12 cellular contexts compared by ENCODE assay signal in the genomic region with DNA sequence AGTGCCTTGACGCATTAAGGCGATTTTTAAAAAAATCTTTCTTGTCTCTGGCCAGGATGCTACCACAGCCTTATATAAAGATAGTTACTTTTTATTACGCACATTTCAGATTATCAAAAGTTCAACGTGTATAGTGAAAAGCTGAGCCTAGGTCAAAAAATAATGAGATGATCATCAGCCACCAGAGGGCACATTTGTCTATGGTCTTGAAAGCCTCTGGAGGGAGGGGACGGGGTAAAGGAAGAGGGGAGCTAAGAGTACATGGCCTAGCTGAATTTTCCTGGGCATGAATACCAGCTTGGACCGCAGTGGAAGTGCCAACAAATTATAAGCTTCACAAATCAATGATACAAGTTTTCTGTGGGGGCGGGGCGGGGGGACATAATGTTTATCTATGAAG.
DNase-seq lines count a peak whose midpoint lies in the region; ATAC-seq and TF ChIP-seq lines count a peak whose summit lies in the region.
"Had no signal": no experiment of that assay in that cellular context is flagged by ENCODE, and none has a peak within 500 bp of the region (broad histone marks: within the 10 kb centered on the region; RNA-seq: fewer than 3 reads in every experiment).

No MANE protein-coding gene starts in this region.

- H3K27ac Mint-ChIP-seq in chondrocyte (ENCODE audit: unreplicated experiment), result no peak overlapping the region
- H3K27ac Mint-ChIP-seq: CD14-positive monocyte had no signal

- TF ChIP-seq CTCF in chondrocyte (IDR thresholded peaks at IDR 0.05) (peak; percentile 45), testis (IDR thresholded peaks at IDR 0.05) (no peak)

- H3K36me3 Mint-ChIP-seq in chondrocyte (ENCODE audit: low read depth), result no peaks in the 10 kb centered on the region
- H3K36me3 Mint-ChIP-seq: CD14-positive monocyte had no signal

- H3K4me3 Mint-ChIP-seq in chondrocyte (ENCODE audit: unreplicated experiment), result no peak overlapping the region
- H3K4me3 Mint-ChIP-seq: CD14-positive monocyte had no signal

- H3K27me3 ChIP-seq in right cardiac atrium (ENCODE audit: control insufficient read depth, insufficient read depth) (no peaks in the 10 kb centered on the region), testis (no peaks in the 10 kb centered on the region)

- H3K9me3 Mint-ChIP-seq in chondrocyte (ENCODE audit: low read depth), result no peaks in the 10 kb centered on the region
- H3K9me3 Mint-ChIP-seq: CD14-positive monocyte had no signal

- H3K27ac ChIP-seq in right cardiac atrium (ENCODE audit: low read length) (no peak overlapping the region), testis (no peak overlapping the region)

- intact Hi-C loops in Right ventricle myocardium superior (cut with DNase I) (loop anchor here (10.0 kb wide), 1 partner anchor 301 kb away; no protein-coding TSS in a partner anchor), right cardiac atrium (cut with DNase I) (loop anchor here in 1 of 4 donors (10.0 kb wide), 1 partner anchor 301 kb away; no protein-coding TSS in a partner anchor), testis (cut with DNase I; ENCODE audit: low total_unique reads) (no loop called here)

- H3K4me1 ChIP-seq in right cardiac atrium (ENCODE audit: control insufficient read depth, insufficient read depth, low read length), result no peaks in the 10 kb centered on the region
- H3K4me1 ChIP-seq in testis, result no peaks in the 10 kb centered on the region

- no peak for DNase-seq in Right ventricle myocardium superior
- DNase-seq in right cardiac atrium, result no peak
- DNase-seq in M059J (ENCODE audit: low read depth), result peak; percentile 3
- no peak for DNase-seq in chondrocyte (ENCODE audit: low spot score)
- peak; percentile 24 for DNase-seq in testis
- no peak for DNase-seq in T-helper 9 cell
- DNase-seq in GDM1 (lab: John Stamatoyannopoulos, UW), result no peak
- no peak for DNase-seq in Ammon's horn (ENCODE audit: low spot score)
- DNase-seq: activated CD4-positive, alpha-beta T cell treated with anti-CD3 and anti-CD28 coated beads for 48 hours; cerebellar nuclear complex; NCI-H1105 had no signal

- no peaks in the 10 kb centered on the region for H3K4me1 Mint-ChIP-seq in chondrocyte (ENCODE audit: low read depth)
- H3K4me1 Mint-ChIP-seq: CD14-positive monocyte had no signal

- H3K9me3 ChIP-seq in right cardiac atrium (ENCODE audit: control insufficient read depth, low read length) (no peaks in the 10 kb centered on the region), testis (no peaks in the 10 kb centered on the region)

- H3K27me3 Mint-ChIP-seq in chondrocyte (ENCODE audit: low read depth), result peaks cover 32% of the 10 kb centered on the region

- H3K4me3 ChIP-seq in right cardiac atrium (ENCODE audit: low read length) (no peak overlapping the region), testis (no peak overlapping the region)

- 60% methylated on average over 8 of the region's 8 CpGs for WGBS in right cardiac atrium
- 67 to 74% methylated on average over 8 of the region's 8 CpGs for WGBS in testis, 2 donors

- TF ChIP-seq POLR2A in testis (IDR thresholded peaks at IDR 0.05), result no peak

- H3K36me3 ChIP-seq in testis (ENCODE audit: low read depth, missing control alignments), result no peaks in the 10 kb centered on the region

- ATAC-seq in Right ventricle myocardium superior (ENCODE audit: poor library complexity) (peak; percentile 22), right cardiac atrium (no peak)

Comparison
In these comparisons a context has a peak if more than half of its experiments do, and no peak if none do; other contexts are left out.
1. DNase-seq: peak in M059J (single experiment) and testis (single experiment); none in Right ventricle myocardium superior (single experiment), right cardiac atrium (0 of 3), chondrocyte (single experiment), T-helper 9 cell (single experiment), GDM1 (single experiment) and Ammon's horn (single experiment).